Comparison of ENCODE assay signal across 1 cellular context in genomic region chr10:25758511-25758910, GRCh38.
TF ChIP-seq lines count a peak whose summit lies in the region.

No MANE protein-coding gene starts in this region.

TF ChIP-seq in GM23338, 12 proteins besides CTCF, POLR2A, EP300 and RAD21 (continued from another document):
- TF ChIP-seq REST (IDR thresholded peaks at IDR 0.05; ENCODE audit: unreplicated experiment) (no peak), JUNB (IDR thresholded peaks at IDR 0.05; ENCODE audit: unreplicated experiment) (no peak), EZH2 (IDR thresholded peaks at IDR 0.05; ENCODE audit: low read depth, unreplicated experiment) (no peak), EZH2phosphoT487 (IDR thresholded peaks at IDR 0.05; ENCODE audit: unreplicated experiment) (no peak), ZNF331 (CRISPR knock-in tag; IDR thresholded peaks at IDR 0.05; ENCODE audit: low read depth) (no peak), POLR2AphosphoS5 (IDR thresholded peaks at IDR 0.05; ENCODE audit: low read depth) (no peak), ZNF462 (CRISPR knock-in tag; IDR thresholded peaks at IDR 0.05) (no peak)
TF ChIP-seq in GM23338: peak in this region for 0.
